In genomic region chr3:61541694-61542093, GRCh38 we compare ENCODE assay signal across 19 cellular contexts. TPM values are rescaled to one million over a fixed set of nuclear protein-coding genes. Genes with fewer than 3 reads are reported as not detected.
DNase-seq lines count a peak whose midpoint lies in the region; ATAC-seq and TF ChIP-seq lines count a peak whose summit lies in the region.
"Had no signal": no experiment of that assay in that cellular context is flagged by ENCODE, and none has a peak within 500 bp of the region (broad histone marks: within the 10 kb centered on the region; RNA-seq: fewer than 3 reads in every experiment).

No MANE protein-coding gene starts in this region.

- H3K9ac ChIP-seq in IMR-90 (ENCODE audit: low read depth, low read length) (no peak overlapping the region), mesendoderm (ENCODE audit: low read length) (no peak overlapping the region)
- H3K9ac ChIP-seq: GM23248 had no signal

- BruUV-seq in IMR-90 (replicated peaks; lab: Mats Ljungman, UMichigan), result no TSS peak

- H2AK5ac ChIP-seq in IMR-90 (ENCODE audit: low read depth, low read length), result no peak overlapping the region
- H2AK5ac ChIP-seq in mesendoderm (ENCODE audit: low read length), result no peak overlapping the region

- ATAC-seq in IMR-90 (ENCODE audit: low read depth) (no peak), GM18867 (IDR thresholded peaks at IDR 0.05; ENCODE audit: unreplicated experiment) (no peak)
- ATAC-seq: A549, HCT116 had no signal

- H3K9me1 ChIP-seq in IMR-90 (ENCODE audit: insufficient read depth, low read length), result no peaks in the 10 kb centered on the region

- H2BK5ac ChIP-seq in IMR-90 (ENCODE audit: low read depth, low read length, poor library complexity, severe bottlenecking) (no peak overlapping the region), mesendoderm (ENCODE audit: low read length) (no peak overlapping the region)

- no peak for TF ChIP-seq POLR2A in IMR-90 (IDR thresholded peaks at IDR 0.05; ENCODE audit: low read depth, low read length)

- TF ChIP-seq RAD21 in IMR-90 (IDR thresholded peaks at IDR 0.05; ENCODE audit: low read length), result no peak

- H3K27ac Mint-ChIP-seq in CD8-positive, alpha-beta memory T cell, result no peak overlapping the region
- H3K27ac Mint-ChIP-seq: CD4-positive, alpha-beta memory T cell had no signal

- H2BK120ac ChIP-seq in IMR-90 (ENCODE audit: low read depth, low read length), result no peak overlapping the region
- H2BK120ac ChIP-seq in mesendoderm (ENCODE audit: low read depth, low read length), result no peak overlapping the region

- no peak overlapping the region for H4K91ac ChIP-seq in IMR-90 (ENCODE audit: insufficient read depth, low read depth, low read length)

- no peak overlapping the region for H2AK9ac ChIP-seq in IMR-90 (replicated peaks; ENCODE audit: low read depth, low read length, poor library complexity)

- no peak overlapping the region for H3K4me3 Mint-ChIP-seq in CD8-positive, alpha-beta memory T cell
- H3K4me3 Mint-ChIP-seq: CD4-positive, alpha-beta memory T cell; IgD-negative memory B cell had no signal

- no peaks in the 10 kb centered on the region for H3K9me3 ChIP-seq in IMR-90 (ENCODE audit: control insufficient read depth, insufficient read depth, low read length)
- H3K9me3 ChIP-seq in left ventricle myocardium inferior (replicated peaks), result no peaks in the 10 kb centered on the region
- no peaks in the 10 kb centered on the region for H3K9me3 ChIP-seq in CD8-positive, alpha-beta memory T cell (ENCODE audit: low read length)
- H3K9me3 ChIP-seq: A549, BE2C had no signal

- no peak overlapping the region for H3K27ac ChIP-seq in IMR-90 (ENCODE audit: insufficient read depth, low read length)
- no peak overlapping the region for H3K27ac ChIP-seq in mesendoderm (ENCODE audit: low read depth, low read length)
- H3K27ac ChIP-seq in left ventricle myocardium inferior (replicated peaks), result no peak overlapping the region
- no peak overlapping the region for H3K27ac ChIP-seq in CD8-positive, alpha-beta memory T cell (ENCODE audit: low read depth, low read length)
- H3K27ac ChIP-seq: A549, C4-2B, GM23248 had no signal

- H3K79me1 ChIP-seq in IMR-90 (ENCODE audit: low read depth in 1 of 2, low read length in 2 of 2) (no peaks in the 10 kb centered on the region), mesendoderm (ENCODE audit: low read length) (no peaks in the 10 kb centered on the region)

- DNase-seq in A172 (ENCODE audit: low spot score), result peak; percentile 4
- DNase-seq in IMR-90, result no peak
- DNase-seq in NCI-H82 treated with DMSO at 0.1 percent for 48 hours (lab: John Stamatoyannopoulos, UW; ENCODE audit: unreplicated experiment), result peak; percentile 64
- DNase-seq in mesendoderm, result no peak
- DNase-seq in left ventricle myocardium inferior, result no peak
- no peak for DNase-seq in CD8-positive, alpha-beta memory T cell
- DNase-seq in Kasumi-1 (lab: John Stamatoyannopoulos, UW), result no peak
- DNase-seq: BE2C; CD4-positive, alpha-beta memory T cell; COR-L47; DMS53; GF-D8; GM23248 had no signal

- intact Hi-C loops in IMR-90 (cut with micrococcal nuclease), result loop anchor here (5.0 kb wide), 1 partner anchor 1064 kb away; no protein-coding TSS in a partner anchor
- intact Hi-C loops in left ventricle myocardium inferior (cut with micrococcal nuclease), result no loop called here

- no peak overlapping the region for H3K4me3 ChIP-seq in IMR-90 (ENCODE audit: insufficient read depth, low read depth, low read length)
- no peak overlapping the region for H3K4me3 ChIP-seq in mesendoderm (ENCODE audit: low read length)
- H3K4me3 ChIP-seq in left ventricle myocardium inferior, result no peak overlapping the region
- no peak overlapping the region for H3K4me3 ChIP-seq in CD8-positive, alpha-beta memory T cell (ENCODE audit: low read length)
- H3K4me3 ChIP-seq: A549, GM23248 had no signal

- H3K4ac ChIP-seq in IMR-90 (ENCODE audit: low read depth, low read length), result no peak overlapping the region
- H3K4ac ChIP-seq in mesendoderm (ENCODE audit: low read depth, low read length), result no peak overlapping the region

- H3K4me1 Mint-ChIP-seq in CD8-positive, alpha-beta memory T cell, result no peaks in the 10 kb centered on the region
- H3K4me1 Mint-ChIP-seq: CD4-positive, alpha-beta memory T cell; IgD-negative memory B cell had no signal

- in situ Hi-C loops in IMR-90 (cut with MboI; ENCODE audit: low sequenced_read_pairs), result no loop called here

- H3K36me3 Mint-ChIP-seq in CD8-positive, alpha-beta memory T cell, result no peaks in the 10 kb centered on the region
- H3K36me3 Mint-ChIP-seq: CD4-positive, alpha-beta memory T cell; IgD-negative memory B cell had no signal

- H4K20me1 ChIP-seq in IMR-90 (ENCODE audit: insufficient read depth, low read length), result no peaks in the 10 kb centered on the region

- H3K4me2 ChIP-seq in IMR-90 (ENCODE audit: low read depth, low read length), result no peak overlapping the region
- no peak overlapping the region for H3K4me2 ChIP-seq in mesendoderm (ENCODE audit: low read length)
- H3K4me2 ChIP-seq: A549 had no signal

- no peaks in the 10 kb centered on the region for H3K4me1 ChIP-seq in IMR-90 (ENCODE audit: control insufficient read depth, insufficient read depth, low read length)
- no peaks in the 10 kb centered on the region for H3K4me1 ChIP-seq in mesendoderm (ENCODE audit: control insufficient read depth, low read depth, low read length)
- peaks cover 11% of the 10 kb centered on the region for H3K4me1 ChIP-seq in left ventricle myocardium inferior
- no peaks in the 10 kb centered on the region for H3K4me1 ChIP-seq in CD8-positive, alpha-beta memory T cell (ENCODE audit: insufficient read depth, low read length)
- H3K4me1 ChIP-seq: A549, BE2C had no signal

- H2AFZ ChIP-seq in IMR-90 (replicated peaks; ENCODE audit: low read length, poor library complexity), result peak overlapping the region; percentile 49
- H2AFZ ChIP-seq: GM23248 had no signal

- H3K27me3 ChIP-seq in IMR-90 (ENCODE audit: control insufficient read depth, insufficient read depth, low read length) (peaks cover 2% of the 10 kb centered on the region), mesendoderm (ENCODE audit: insufficient read depth, low read length, poor library complexity) (no peaks in the 10 kb centered on the region), left ventricle myocardium inferior (ENCODE audit: low read depth) (no peaks in the 10 kb centered on the region)
- no peaks in the 10 kb centered on the region for H3K27me3 ChIP-seq in CD8-positive, alpha-beta memory T cell (ENCODE audit: insufficient read depth, low read length, poor library complexity, severe bottlenecking)
- H3K27me3 ChIP-seq: BE2C had no signal

- no peak overlapping the region for H4K8ac ChIP-seq in IMR-90 (ENCODE audit: low read depth in 2 of 2, low read length in 2 of 2)
- H4K8ac ChIP-seq in mesendoderm (ENCODE audit: low read depth, low read length), result no peak overlapping the region

- dilution Hi-C loops in IMR-90 (cut with HindIII; ENCODE audit: low sequenced_read_pairs, unreplicated experiment), result no loop called here

- POLR2A ChIA-PET in IMR-90 (lab: Charles Lee; ENCODE audit: unreplicated experiment), result no interaction called here
- POLR2A ChIA-PET in CD8-positive, alpha-beta memory T cell (lab: Charles Lee), result no interaction called here

- H3K36me3 ChIP-seq in IMR-90 (ENCODE audit: control insufficient read depth, insufficient read depth, low read length) (no peaks in the 10 kb centered on the region), mesendoderm (ENCODE audit: control insufficient read depth, insufficient read depth, low read length) (no peaks in the 10 kb centered on the region), left ventricle myocardium inferior (no peaks in the 10 kb centered on the region)
- no peaks in the 10 kb centered on the region for H3K36me3 ChIP-seq in CD8-positive, alpha-beta memory T cell (ENCODE audit: insufficient read depth, low read length)
- H3K36me3 ChIP-seq: BE2C had no signal

- H3K79me2 ChIP-seq in mesendoderm (ENCODE audit: control insufficient read depth, insufficient read depth, low read length), result no peaks in the 10 kb centered on the region

- H3K23ac ChIP-seq in IMR-90 (ENCODE audit: low read depth, low read length) (no peak overlapping the region), mesendoderm (ENCODE audit: low read length) (no peak overlapping the region)

- TF ChIP-seq CTCF in IMR-90 (conservative IDR thresholded peaks at IDR 0.05; ENCODE audit: low read depth, low read length) (no peak), left ventricle myocardium inferior (IDR thresholded peaks at IDR 0.05; ENCODE audit: borderline replicate concordance) (no peak)

- CTCF ChIA-PET in IMR-90 (lab: Yijun Ruan, JAX), result no interaction called here
- CTCF ChIA-PET in CD8-positive, alpha-beta memory T cell (lab: Charles Lee), result no interaction called here

- H4K5ac ChIP-seq in IMR-90 (ENCODE audit: low read depth, low read length) (no peak overlapping the region), mesendoderm (ENCODE audit: low read length) (no peak overlapping the region)

- no peak overlapping the region for H2BK20ac ChIP-seq in IMR-90 (ENCODE audit: low read depth, low read length)

- no peak overlapping the region for H3K14ac ChIP-seq in IMR-90 (replicated peaks; ENCODE audit: low read depth, low read length)

- no peak overlapping the region for H3K18ac ChIP-seq in IMR-90 (ENCODE audit: low read depth, low read length)
- peak overlapping the region; percentile 82 for H3K18ac ChIP-seq in mesendoderm (ENCODE audit: low read length)

- H3K56ac ChIP-seq in IMR-90 (ENCODE audit: extremely low read depth, insufficient read depth, low read length) (no peak overlapping the region), mesendoderm (ENCODE audit: low read length) (no peak overlapping the region)

- peaks cover 0 to 4% of the 10 kb centered on the region in 2 donors for H3K27me3 Mint-ChIP-seq in CD8-positive, alpha-beta memory T cell
- H3K27me3 Mint-ChIP-seq: CD4-positive, alpha-beta memory T cell had no signal

- H3K9me3 Mint-ChIP-seq in CD8-positive, alpha-beta memory T cell, result peaks cover 0 to 8% (median 3%) of the 10 kb centered on the region in 5 donors

- H2BK15ac ChIP-seq in IMR-90 (ENCODE audit: low read depth, low read length) (no peak overlapping the region), mesendoderm (replicated peaks; ENCODE audit: low read depth) (no peak overlapping the region)

- WGBS in IMR-90 (ENCODE audit: extremely low coverage in 2 of 2, insufficient read length in 1 of 2), 2 experiments, result no CpG with 5 or more reads among the region's 4 CpGs
- no CpG with 5 or more reads among the region's 4 CpGs for WGBS in mesendoderm (ENCODE audit: extremely low coverage, insufficient coverage, low lambda C conversion rate)

TF ChIP-seq in IMR-90, 13 proteins besides CTCF, POLR2A, EP300 and RAD21 (continues in another document):
- no peak for TF ChIP-seq NFE2L2 (IDR thresholded peaks at IDR 0.05; ENCODE audit: low read depth, low read length)
- no peak for TF ChIP-seq BHLHE40 (IDR thresholded peaks at IDR 0.05; ENCODE audit: low read depth, low read length)

RNA-seq across cellular contexts. Expression of gene PTPRG, which starts 19.7 kb away (rescaled TPM):
- 5.6 and 7.3 TPM in 2 replicates for total RNA-seq in A172 (2014; rRNA removed; shearing (Covaris generic))
- total RNA-seq in IMR-90 (2012; rRNA removed) (24.7 and 31.0 TPM in 2 replicates), left ventricle myocardium inferior (29.6 TPM)
- 6.8 and 7.7 TPM in 2 replicates for polyA plus RNA-seq in IMR-90 (2012; rRNA removed)
- polyA plus RNA-seq in IMR-90 (2012; cell fraction: cytosol; rRNA removed), result 3.8 and 7.2 TPM in 2 replicates
- polyA plus RNA-seq in IMR-90 (2012; cell fraction: nucleus; rRNA removed; ENCODE audit: low replicate concordance), result 4.8 and 6.9 TPM in 2 replicates
- polyA plus RNA-seq in mesendoderm (2013, experiment 1 of 2), result 52.1 TPM
- 49.8 TPM for polyA plus RNA-seq in mesendoderm (2013, experiment 2 of 2)
- not detected for total RNA-seq in CD8-positive, alpha-beta memory T cell
- not detected for polyA plus RNA-seq in CD8-positive, alpha-beta memory T cell
- total RNA-seq: CD4-positive, alpha-beta memory T cell; HT-29 had no signal
- polyA plus RNA-seq: CD4-positive, alpha-beta memory T cell had no signal

Comparison
In these comparisons a context has a peak if more than half of its experiments do, and no peak if none do; other contexts are left out.
1. DNase-seq: peak in A172 (single experiment) and NCI-H82 treated with DMSO at 0.1 percent for 48 hours (single experiment); none in IMR-90 (single experiment), mesendoderm (single experiment), left ventricle myocardium inferior (single experiment), CD8-positive, alpha-beta memory T cell (0 of 5) and Kasumi-1 (0 of 2).